In genomic region chr17:39361064-39361463, GRCh38 we compare ENCODE assay signal across 12 cellular contexts. TPM values are rescaled to one million over a fixed set of nuclear protein-coding genes. Genes with fewer than 3 reads are reported as not detected.
DNase-seq lines count a peak whose midpoint lies in the region; ATAC-seq and TF ChIP-seq lines count a peak whose summit lies in the region.
"Had no signal": no experiment of that assay in that cellular context is flagged by ENCODE, and none has a peak within 500 bp of the region (broad histone marks: within the 10 kb centered on the region; RNA-seq: fewer than 3 reads in every experiment).

No MANE protein-coding gene starts in this region.

- H3K4me3 ChIP-seq in mesendoderm (ENCODE audit: low read length) = no peak overlapping the region
- no peak overlapping the region for H3K4me3 ChIP-seq in CD8-positive, alpha-beta memory T cell (ENCODE audit: low read length)
- H3K4me3 ChIP-seq: GM23338 had no signal

- H3K79me1 ChIP-seq in mesendoderm (ENCODE audit: low read length) = no peaks in the 10 kb centered on the region

- H3K18ac ChIP-seq in mesendoderm (ENCODE audit: low read length) = no peak overlapping the region

- no peak for DNase-seq in activated CD8-positive, alpha-beta T cell treated with anti-CD3 and anti-CD28 coated beads for 36 hours
- no peak for DNase-seq in activated CD8-positive, alpha-beta T cell treated with anti-CD3 and anti-CD28 coated beads, Interleukin-2, amount 10 ng/mL, durations not matched to agents 7 days and 5 days
- DNase-seq in CD14-positive monocyte (ENCODE audit: low spot score) = no peak
- no peak for DNase-seq in substantia nigra (lab: John Stamatoyannopoulos, UW)
- DNase-seq in mesendoderm = no peak
- no peak for DNase-seq in CD8-positive, alpha-beta memory T cell
- DNase-seq: DMS79 treated with DMSO at 0.1 percent for 48 hours, EL, H7 had no signal

- no peak overlapping the region for H3K23ac ChIP-seq in mesendoderm (ENCODE audit: low read length)

- peak overlapping the region; percentile 12 for H3K27ac Mint-ChIP-seq in activated CD8-positive, alpha-beta T cell treated with anti-CD3 and anti-CD28 coated beads for 36 hours
- H3K27ac Mint-ChIP-seq in activated CD8-positive, alpha-beta T cell treated with anti-CD3 and anti-CD28 coated beads, Interleukin-2, amount 10 ng/mL, durations not matched to agents 7 days and 5 days = no peak overlapping the region
- peak overlapping the region in 5 of 7 donors; percentile 17 to 75 (median 29) for H3K27ac Mint-ChIP-seq in CD14-positive monocyte
- peak overlapping the region; percentile 25 for H3K27ac Mint-ChIP-seq in dendritic cell treated with granulocyte-macrophage colony-stimulating factor and Interleukin-4, amounts not matched to agents 40 ng/mL and 50 ng/mL, for 4 days
- peak overlapping the region in 1 of 8 donors; percentile 37 for H3K27ac Mint-ChIP-seq in CD8-positive, alpha-beta memory T cell
- H3K27ac Mint-ChIP-seq: GM23338 had no signal

- TF ChIP-seq CTCF in activated CD8-positive, alpha-beta T cell treated with anti-CD3 and anti-CD28 coated beads for 36 hours (IDR thresholded peaks at IDR 0.05) = no peak
- no peak for TF ChIP-seq CTCF in CD14-positive monocyte (IDR thresholded peaks at IDR 0.05)

- H3K36me3 ChIP-seq in mesendoderm (ENCODE audit: control insufficient read depth, insufficient read depth, low read length) = no peaks in the 10 kb centered on the region
- H3K36me3 ChIP-seq in CD8-positive, alpha-beta memory T cell (ENCODE audit: insufficient read depth, low read length) = no peaks in the 10 kb centered on the region

- no peaks in the 10 kb centered on the region for H3K9me3 ChIP-seq in CD8-positive, alpha-beta memory T cell (ENCODE audit: low read length)

- H3K4ac ChIP-seq in mesendoderm (ENCODE audit: low read depth, low read length) = no peak overlapping the region

- POLR2A ChIA-PET in activated CD8-positive, alpha-beta T cell treated with anti-CD3 and anti-CD28 coated beads for 36 hours (lab: Charles Lee) = no interaction called here
- POLR2A ChIA-PET in activated CD8-positive, alpha-beta T cell treated with anti-CD3 and anti-CD28 coated beads, Interleukin-2, amount 10 ng/mL, durations not matched to agents 7 days and 5 days (lab: Charles Lee) = no interaction called here
- POLR2A ChIA-PET in CD8-positive, alpha-beta memory T cell (lab: Charles Lee) = no interaction called here

- no peak overlapping the region for H2AK5ac ChIP-seq in mesendoderm (ENCODE audit: low read length)

- H3K56ac ChIP-seq in mesendoderm (ENCODE audit: low read length) = no peak overlapping the region

- H2BK5ac ChIP-seq in mesendoderm (ENCODE audit: low read length) = no peak overlapping the region

- CTCF ChIA-PET in activated CD8-positive, alpha-beta T cell treated with anti-CD3 and anti-CD28 coated beads for 36 hours (lab: Charles Lee) = no interaction called here
- CTCF ChIA-PET in activated CD8-positive, alpha-beta T cell treated with anti-CD3 and anti-CD28 coated beads, Interleukin-2, amount 10 ng/mL, durations not matched to agents 7 days and 5 days (lab: Charles Lee) = no interaction called here
- CTCF ChIA-PET in CD8-positive, alpha-beta memory T cell (lab: Charles Lee) = no interaction called here

- no peaks in the 10 kb centered on the region for H3K36me3 Mint-ChIP-seq in activated CD8-positive, alpha-beta T cell treated with anti-CD3 and anti-CD28 coated beads for 36 hours (ENCODE audit: low read depth)
- no peaks in the 10 kb centered on the region for H3K36me3 Mint-ChIP-seq in activated CD8-positive, alpha-beta T cell treated with anti-CD3 and anti-CD28 coated beads, Interleukin-2, amount 10 ng/mL, durations not matched to agents 7 days and 5 days (ENCODE audit: low read depth)
- no peaks in the 10 kb centered on the region for H3K36me3 Mint-ChIP-seq in CD14-positive monocyte
- H3K36me3 Mint-ChIP-seq in dendritic cell treated with granulocyte-macrophage colony-stimulating factor and Interleukin-4, amounts not matched to agents 40 ng/mL and 50 ng/mL, for 4 days (ENCODE audit: low read depth) = no peaks in the 10 kb centered on the region
- H3K36me3 Mint-ChIP-seq in CD8-positive, alpha-beta memory T cell = peaks cover 0 to 7% (median 0%) of the 10 kb centered on the region in 3 donors

- H3K4me3 Mint-ChIP-seq in activated CD8-positive, alpha-beta T cell treated with anti-CD3 and anti-CD28 coated beads for 36 hours = no peak overlapping the region
- no peak overlapping the region for H3K4me3 Mint-ChIP-seq in activated CD8-positive, alpha-beta T cell treated with anti-CD3 and anti-CD28 coated beads, Interleukin-2, amount 10 ng/mL, durations not matched to agents 7 days and 5 days
- no peak overlapping the region for H3K4me3 Mint-ChIP-seq in CD14-positive monocyte
- no peak overlapping the region for H3K4me3 Mint-ChIP-seq in dendritic cell treated with granulocyte-macrophage colony-stimulating factor and Interleukin-4, amounts not matched to agents 40 ng/mL and 50 ng/mL, for 4 days
- H3K4me3 Mint-ChIP-seq in CD8-positive, alpha-beta memory T cell = no peak overlapping the region
- H3K4me3 Mint-ChIP-seq: GM23338 had no signal

- no peaks in the 10 kb centered on the region for H3K4me1 ChIP-seq in mesendoderm (ENCODE audit: control insufficient read depth, low read depth, low read length)
- H3K4me1 ChIP-seq in CD8-positive, alpha-beta memory T cell (ENCODE audit: insufficient read depth, low read length) = no peaks in the 10 kb centered on the region

- no peak overlapping the region for H2BK120ac ChIP-seq in mesendoderm (ENCODE audit: low read depth, low read length)

- H3K27ac ChIP-seq in substantia nigra (ENCODE audit: low read depth, low read length, poor library complexity, severe bottlenecking) (peak overlapping the region; percentile 8), mesendoderm (ENCODE audit: low read depth, low read length) (no peak overlapping the region)
- H3K27ac ChIP-seq in CD8-positive, alpha-beta memory T cell (ENCODE audit: low read depth, low read length) = no peak overlapping the region
- H3K27ac ChIP-seq: 22Rv1 had no signal

- peaks cover 15% of the 10 kb centered on the region for H3K4me1 Mint-ChIP-seq in activated CD8-positive, alpha-beta T cell treated with anti-CD3 and anti-CD28 coated beads for 36 hours (ENCODE audit: low read depth)
- no peaks in the 10 kb centered on the region for H3K4me1 Mint-ChIP-seq in activated CD8-positive, alpha-beta T cell treated with anti-CD3 and anti-CD28 coated beads, Interleukin-2, amount 10 ng/mL, durations not matched to agents 7 days and 5 days (ENCODE audit: low read depth)
- peaks cover 57% of the 10 kb centered on the region for H3K4me1 Mint-ChIP-seq in CD14-positive monocyte
- peaks cover 49% of the 10 kb centered on the region for H3K4me1 Mint-ChIP-seq in dendritic cell treated with granulocyte-macrophage colony-stimulating factor and Interleukin-4, amounts not matched to agents 40 ng/mL and 50 ng/mL, for 4 days (ENCODE audit: low read depth)
- peaks cover 22 to 40% (median 24%) of the 10 kb centered on the region in 3 donors for H3K4me1 Mint-ChIP-seq in CD8-positive, alpha-beta memory T cell

- no peak overlapping the region for H3K4me2 ChIP-seq in mesendoderm (ENCODE audit: low read length)
- H3K4me2 ChIP-seq: GM23338 had no signal

- no peak for ATAC-seq in activated CD8-positive, alpha-beta T cell treated with anti-CD3 and anti-CD28 coated beads for 36 hours
- no peak for ATAC-seq in activated CD8-positive, alpha-beta T cell treated with anti-CD3 and anti-CD28 coated beads, Interleukin-2, amount 10 ng/mL, durations not matched to agents 7 days and 5 days
- ATAC-seq: GM23338 had no signal

- H3K27me3 ChIP-seq in mesendoderm (ENCODE audit: insufficient read depth, low read length, poor library complexity) = no peaks in the 10 kb centered on the region
- no peaks in the 10 kb centered on the region for H3K27me3 ChIP-seq in CD8-positive, alpha-beta memory T cell (ENCODE audit: insufficient read depth, low read length, poor library complexity, severe bottlenecking)

- no peak overlapping the region for H4K5ac ChIP-seq in mesendoderm (ENCODE audit: low read length)

- H3K9ac ChIP-seq in mesendoderm (ENCODE audit: low read length) = no peak overlapping the region

- no peaks in the 10 kb centered on the region for H3K27me3 Mint-ChIP-seq in activated CD8-positive, alpha-beta T cell treated with anti-CD3 and anti-CD28 coated beads for 36 hours
- no peaks in the 10 kb centered on the region for H3K27me3 Mint-ChIP-seq in activated CD8-positive, alpha-beta T cell treated with anti-CD3 and anti-CD28 coated beads, Interleukin-2, amount 10 ng/mL, durations not matched to agents 7 days and 5 days (ENCODE audit: low read depth)
- H3K27me3 Mint-ChIP-seq in CD14-positive monocyte (ENCODE audit: low read depth in 3 of 3) = no peaks in the 10 kb centered on the region
- H3K27me3 Mint-ChIP-seq in dendritic cell treated with granulocyte-macrophage colony-stimulating factor and Interleukin-4, amounts not matched to agents 40 ng/mL and 50 ng/mL, for 4 days = no peaks in the 10 kb centered on the region
- H3K27me3 Mint-ChIP-seq in CD8-positive, alpha-beta memory T cell = no peaks in the 10 kb centered on the region

- no peak overlapping the region for H4K8ac ChIP-seq in mesendoderm (ENCODE audit: low read depth, low read length)

- no CpG with 5 or more reads among the region's 1 CpG for WGBS in mesendoderm (ENCODE audit: extremely low coverage, insufficient coverage, low lambda C conversion rate)

- H2BK15ac ChIP-seq in mesendoderm (replicated peaks; ENCODE audit: low read depth) = no peak overlapping the region

- no peaks in the 10 kb centered on the region for H3K79me2 ChIP-seq in mesendoderm (ENCODE audit: control insufficient read depth, insufficient read depth, low read length)

- no peaks in the 10 kb centered on the region for H3K9me3 Mint-ChIP-seq in activated CD8-positive, alpha-beta T cell treated with anti-CD3 and anti-CD28 coated beads for 36 hours
- no peaks in the 10 kb centered on the region for H3K9me3 Mint-ChIP-seq in activated CD8-positive, alpha-beta T cell treated with anti-CD3 and anti-CD28 coated beads, Interleukin-2, amount 10 ng/mL, durations not matched to agents 7 days and 5 days (ENCODE audit: insufficient read depth)
- peaks cover 0 to 2% (median 0%) of the 10 kb centered on the region in 7 donors for H3K9me3 Mint-ChIP-seq in CD14-positive monocyte
- H3K9me3 Mint-ChIP-seq in dendritic cell treated with granulocyte-macrophage colony-stimulating factor and Interleukin-4, amounts not matched to agents 40 ng/mL and 50 ng/mL, for 4 days = no peaks in the 10 kb centered on the region
- H3K9me3 Mint-ChIP-seq in CD8-positive, alpha-beta memory T cell = no peaks in the 10 kb centered on the region
- H3K9me3 Mint-ChIP-seq: GM23338 had no signal

- intact Hi-C loops in activated CD8-positive, alpha-beta T cell treated with anti-CD3 and anti-CD28 coated beads for 36 hours (cut with micrococcal nuclease) = no loop called here
- intact Hi-C loops in CD14-positive monocyte (cut with micrococcal nuclease) = no loop called here
- intact Hi-C loops in dendritic cell treated with granulocyte-macrophage colony-stimulating factor and Interleukin-4, amounts not matched to agents 40 ng/mL and 50 ng/mL, for 4 days (cut with micrococcal nuclease) = loop anchor here (5.0 kb wide), 1 partner anchor 34 kb away; no protein-coding TSS in a partner anchor

RNA-seq across cellular contexts. Expression of gene FBXL20, which starts 40.4 kb away (rescaled TPM):
- total RNA-seq in activated CD8-positive, alpha-beta T cell treated with anti-CD3 and anti-CD28 coated beads for 36 hours = 10 to 100 TPM; 17.7 to 19.1 TPM
- 10 to 100 TPM; 11.2 to 11.8 TPM for total RNA-seq in activated CD8-positive, alpha-beta T cell treated with anti-CD3 and anti-CD28 coated beads, Interleukin-2, amount 10 ng/mL, durations not matched to agents 7 days and 5 days
- polyA plus RNA-seq in CD14-positive monocyte = 1 to 10 TPM; 4.0 to 4.7 TPM
- 3.4 TPM for polyA plus RNA-seq in mesendoderm (2013, experiment 1 of 2)
- 3.5 TPM for polyA plus RNA-seq in mesendoderm (2013, experiment 2 of 2)
- 10 to 100 TPM; 20.9 to 21.4 TPM for total RNA-seq in CD8-positive, alpha-beta memory T cell
- 4.4 TPM for polyA plus RNA-seq in CD8-positive, alpha-beta memory T cell
